Comparison of ENCODE assay signal across 18 cellular contexts in genomic region chr3:45079715-45080114, GRCh38. TPM values are rescaled to one million over a fixed set of nuclear protein-coding genes. Genes with fewer than 3 reads are reported as not detected.
"Had no signal": no experiment of that assay in that cellular context is flagged by ENCODE, and none has a peak within 500 bp of the region (broad histone marks: within the 10 kb centered on the region; RNA-seq: fewer than 3 reads in every experiment).

No MANE protein-coding gene starts in this region.

- H3K27ac Mint-ChIP-seq: activated CD4-positive, alpha-beta memory T cell treated with anti-CD3 and anti-CD28 coated beads for 36 hours; activated CD4-positive, alpha-beta T cell treated with anti-CD3 and anti-CD28 coated beads for 36 hours; activated naive CD8-positive, alpha-beta T cell treated with anti-CD3 and anti-CD28 coated beads, Interleukin-2, amount 10 ng/mL, durations not matched to agents 7 days and 5 days; activated T-helper 2 cell treated with anti-CD3 and anti-CD28 coated beads, Interferon-gamma antibody, Interleukin-2, Interleukin-4, amounts not matched to agents 10 μg/mL and 5 μg/mL and 100 μg/mL, durations not matched to agents 14 hours and 24 hours and 36 hours; natural killer cell treated with Interleukin-12 subunit alpha and Interleukin-12 subunit beta and Interleukin-15 and Interleukin-18, amount 100 ng/mL, for 72 hours; stimulated activated naive B cell treated with anti-CD40 and anti-IgM and Interleukin-4, amounts not matched to agents 10 μg/mL and 1 μg/mL and 100 μg/mL, for 72 hours; WTC11 had no signal

- H2AFZ ChIP-seq: parathyroid adenoma had no signal

- H3K27me3 Mint-ChIP-seq: activated CD4-positive, alpha-beta T cell treated with anti-CD3 and anti-CD28 coated beads for 36 hours; stimulated activated naive B cell treated with anti-CD40 and anti-IgM and Interleukin-4, amounts not matched to agents 10 μg/mL and 1 μg/mL and 100 μg/mL, for 72 hours had no signal

- H3K9me3 ChIP-seq: esophagus muscularis mucosa, gastroesophageal sphincter, heart left ventricle, neutrophil had no signal

- H3K9me3 Mint-ChIP-seq: activated T-helper 2 cell treated with anti-CD3 and anti-CD28 coated beads, Interferon-gamma antibody, Interleukin-2, Interleukin-4, amounts not matched to agents 10 μg/mL and 5 μg/mL and 100 μg/mL, durations not matched to agents 14 hours and 24 hours and 36 hours; natural killer cell treated with Interleukin-12 subunit alpha and Interleukin-12 subunit beta and Interleukin-15 and Interleukin-18, amount 100 ng/mL, for 72 hours had no signal

- H3K36me3 Mint-ChIP-seq: activated CD4-positive, alpha-beta memory T cell treated with anti-CD3 and anti-CD28 coated beads for 36 hours; natural killer cell treated with Interleukin-12 subunit alpha and Interleukin-12 subunit beta and Interleukin-15 and Interleukin-18, amount 100 ng/mL, for 72 hours; stimulated activated naive B cell treated with anti-CD40 and anti-IgM and Interleukin-4, amounts not matched to agents 10 μg/mL and 1 μg/mL and 100 μg/mL, for 72 hours had no signal

- H3K9ac ChIP-seq: parathyroid adenoma had no signal

- H3K27ac ChIP-seq: esophagus muscularis mucosa, gastroesophageal sphincter, heart left ventricle, neutrophil, parathyroid adenoma had no signal

- H3K27me3 ChIP-seq: esophagus muscularis mucosa, gastroesophageal sphincter, heart left ventricle, neutrophil had no signal

- H3K4me3 ChIP-seq: esophagus muscularis mucosa, gastroesophageal sphincter, heart left ventricle had no signal

- H3K36me3 ChIP-seq: esophagus muscularis mucosa, gastroesophageal sphincter, heart left ventricle, neutrophil had no signal

- DNase-seq: activated CD4-positive, alpha-beta memory T cell treated with anti-CD3 and anti-CD28 coated beads for 36 hours; activated CD4-positive, alpha-beta T cell treated with anti-CD3 and anti-CD28 coated beads for 36 hours; activated naive CD4-positive, alpha-beta T cell treated with Interleukin-2 at 50 U/mL for 16 hours; activated naive CD8-positive, alpha-beta T cell treated with anti-CD3 and anti-CD28 coated beads, Interleukin-2, amount 10 ng/mL, durations not matched to agents 7 days and 5 days; activated T-cell treated with anti-CD3 and anti-CD28 coated beads, Interleukin-2, amount 50 U/mL, for 1 hour; amygdala; central memory CD4-positive, alpha-beta T cell; heart left ventricle; kidney glomerular epithelial cell; mesendoderm; stimulated activated naive B cell treated with anti-CD40 and anti-IgM and Interleukin-4, amounts not matched to agents 10 μg/mL and 1 μg/mL and 100 μg/mL, for 72 hours had no signal

- H3K4me1 ChIP-seq: esophagus muscularis mucosa, gastroesophageal sphincter, parathyroid adenoma had no signal

- H3K4me3 Mint-ChIP-seq: activated CD4-positive, alpha-beta memory T cell treated with anti-CD3 and anti-CD28 coated beads for 36 hours; activated CD4-positive, alpha-beta T cell treated with anti-CD3 and anti-CD28 coated beads for 36 hours; activated naive CD8-positive, alpha-beta T cell treated with anti-CD3 and anti-CD28 coated beads, Interleukin-2, amount 10 ng/mL, durations not matched to agents 7 days and 5 days; natural killer cell treated with Interleukin-12 subunit alpha and Interleukin-12 subunit beta and Interleukin-15 and Interleukin-18, amount 100 ng/mL, for 72 hours; stimulated activated naive B cell treated with anti-CD40 and anti-IgM and Interleukin-4, amounts not matched to agents 10 μg/mL and 1 μg/mL and 100 μg/mL, for 72 hours; WTC11 had no signal

- ATAC-seq: activated CD4-positive, alpha-beta T cell treated with anti-CD3 and anti-CD28 coated beads for 36 hours; gastroesophageal sphincter; natural killer cell treated with Interleukin-12 subunit alpha and Interleukin-12 subunit beta and Interleukin-15 and Interleukin-18, amount 100 ng/mL, for 72 hours; stimulated activated naive B cell treated with anti-CD40 and anti-IgM and Interleukin-4, amounts not matched to agents 10 μg/mL and 1 μg/mL and 100 μg/mL, for 72 hours; WTC11 had no signal

- H3K4me1 Mint-ChIP-seq: stimulated activated naive B cell treated with anti-CD40 and anti-IgM and Interleukin-4, amounts not matched to agents 10 μg/mL and 1 μg/mL and 100 μg/mL, for 72 hours had no signal

RNA-seq across cellular contexts. Expression of gene CLEC3B, which starts 53.6 kb away (rescaled TPM):
- total RNA-seq: activated CD4-positive, alpha-beta memory T cell treated with anti-CD3 and anti-CD28 coated beads for 36 hours; activated CD4-positive, alpha-beta T cell treated with anti-CD3 and anti-CD28 coated beads for 36 hours; activated T-helper 2 cell treated with anti-CD3 and anti-CD28 coated beads, Interferon-gamma antibody, Interleukin-2, Interleukin-4, amounts not matched to agents 10 μg/mL and 5 μg/mL and 100 μg/mL, durations not matched to agents 14 hours and 24 hours and 36 hours; natural killer cell treated with Interleukin-12 subunit alpha and Interleukin-12 subunit beta and Interleukin-15 and Interleukin-18, amount 100 ng/mL, for 72 hours had no signal
